15 cellular contexts compared by ENCODE assay signal in the genomic region with DNA sequence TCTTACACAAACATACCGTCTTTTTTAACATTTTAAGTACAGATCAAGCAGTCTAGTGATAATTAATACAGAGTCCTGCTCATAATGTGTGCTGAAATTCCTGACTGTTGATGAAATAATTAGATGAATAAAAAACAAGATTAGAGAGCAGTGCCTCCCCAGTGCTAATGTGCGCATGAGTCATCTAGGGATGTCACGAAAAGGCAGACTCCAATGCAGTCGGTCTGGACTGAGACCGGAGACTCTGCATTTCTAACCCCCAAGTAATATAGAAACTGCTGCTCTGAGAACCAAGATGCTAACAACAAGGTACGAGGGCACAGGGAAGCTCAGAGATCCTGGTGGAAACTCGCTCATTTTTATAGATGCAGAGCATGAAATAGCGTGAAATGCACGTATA.
DNase-seq lines count a peak whose midpoint lies in the region; ATAC-seq and FAIRE-seq lines count a peak whose summit lies in the region.
"Had no signal": no experiment of that assay in that cellular context is flagged by ENCODE, and none has a peak within 500 bp of the region (broad histone marks: within the 10 kb centered on the region; RNA-seq: fewer than 3 reads in every experiment).

No MANE protein-coding gene starts in this region.

- no peak for ATAC-seq in GM21825 (IDR thresholded peaks at IDR 0.05; ENCODE audit: unreplicated experiment)

- peaks cover 37% of the 10 kb centered on the region for H3K4me1 ChIP-seq in mesodermal cell (ENCODE audit: control insufficient read depth, insufficient read depth, low read length, poor library complexity, severe bottlenecking)

- peak overlapping the region; percentile 64 for H3K27ac ChIP-seq in mesodermal cell (ENCODE audit: low read depth, low read length, severe bottlenecking)

- DNase-seq in Daoy (ENCODE audit: low read depth) (peak; percentile 89), RCC 7860 (ENCODE audit: low spot score) (peak; percentile 21), fibroblast of gingiva (ENCODE audit: low read depth) (peak; percentile 32), ureter (ENCODE audit: low spot score) (no peak), NCI-H69 (lab: John Stamatoyannopoulos, UW) (no peak), NCI-H748 treated with DMSO at 0.1 percent for 48 hours (lab: John Stamatoyannopoulos, UW) (no peak)
- DNase-seq: activated naive CD8-positive, alpha-beta T cell treated with anti-CD3 and anti-CD28 coated beads, Interleukin-2, amount 10 ng/mL, durations not matched to agents 7 days and 5 days; activated T-cell treated with anti-CD3 and anti-CD28 coated beads for 4 hours; DMS79; NCI-H2171 treated with DMSO at 0.1 percent for 48 hours had no signal

- H3K36me3 ChIP-seq in mesodermal cell (ENCODE audit: control insufficient read depth, insufficient read depth, low read length), result no peaks in the 10 kb centered on the region
- H3K36me3 ChIP-seq: thoracic aorta had no signal

- WGBS in mesodermal cell (ENCODE audit: insufficient coverage in 2 of 2), 2 experiments, result 85 to 94% methylated on average over 7 to 8 of the region's 9 CpGs

- H3K4me3 ChIP-seq in mesodermal cell (ENCODE audit: extremely low read depth, insufficient read depth, low read length, poor library complexity, severe bottlenecking), result no peak overlapping the region
- H3K4me3 ChIP-seq: GM12878, thoracic aorta had no signal

- no peak for FAIRE-seq in RCC 7860 (lab: Jason Lieb, UNC)
- FAIRE-seq: GM12878, islet of Langerhans had no signal

- H3K9me3 ChIP-seq in mesodermal cell (ENCODE audit: control insufficient read depth, low read length), result no peaks in the 10 kb centered on the region
- H3K9me3 ChIP-seq: thoracic aorta had no signal

Comparison
In these comparisons a context has a peak if more than half of its experiments do, and no peak if none do; other contexts are left out.
1. DNase-seq: peak in Daoy (single experiment), RCC 7860 (single experiment) and fibroblast of gingiva (single experiment); none in ureter (single experiment), NCI-H69 (single experiment) and NCI-H748 treated with DMSO at 0.1 percent for 48 hours (single experiment).